1 cellular context compared by ENCODE assay signal in the genomic region with DNA sequence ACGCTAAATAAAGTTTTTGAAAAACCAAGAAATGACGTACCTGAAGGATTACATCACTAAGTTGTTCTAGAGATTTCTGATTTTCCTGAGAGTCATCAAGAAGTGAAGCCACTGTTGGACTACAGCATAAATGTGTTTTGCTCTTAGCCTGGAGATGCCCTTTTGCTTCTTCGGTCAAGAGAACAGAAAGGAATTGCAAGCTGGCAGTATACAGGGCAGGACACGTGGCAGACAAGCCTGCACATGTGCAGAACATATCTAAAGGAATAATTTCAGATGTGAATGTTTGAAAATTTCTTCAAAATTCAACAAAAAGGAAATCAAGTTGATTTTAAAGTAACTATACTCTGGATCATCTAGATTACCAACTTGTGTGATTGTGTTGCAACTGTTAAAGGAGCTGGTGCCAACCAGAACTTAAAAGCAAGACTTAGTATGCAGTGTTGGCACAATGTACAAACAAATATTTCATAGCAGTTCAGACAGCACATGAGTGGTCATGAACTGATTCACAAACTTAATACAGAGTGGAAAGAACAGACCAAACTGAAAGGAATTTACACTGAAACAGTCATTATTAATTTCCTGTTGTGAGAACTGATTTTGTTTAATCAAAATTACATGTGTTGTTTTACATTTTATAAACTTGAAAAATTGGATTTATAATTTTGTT.
TF ChIP-seq lines count a peak whose summit lies in the region.

No MANE protein-coding gene starts in this region.

TF ChIP-seq in GM23338, 12 proteins besides CTCF, POLR2A, EP300 and RAD21 (continued from another document):
- TF ChIP-seq ZNF331 (CRISPR knock-in tag; IDR thresholded peaks at IDR 0.05; ENCODE audit: low read depth): no peak
- no peak for TF ChIP-seq NANOG (IDR thresholded peaks at IDR 0.05; ENCODE audit: borderline replicate concordance)
- no peak for TF ChIP-seq ZNF462 (CRISPR knock-in tag; IDR thresholded peaks at IDR 0.05)
